2 cellular contexts compared by ENCODE assay signal in the genomic region with DNA sequence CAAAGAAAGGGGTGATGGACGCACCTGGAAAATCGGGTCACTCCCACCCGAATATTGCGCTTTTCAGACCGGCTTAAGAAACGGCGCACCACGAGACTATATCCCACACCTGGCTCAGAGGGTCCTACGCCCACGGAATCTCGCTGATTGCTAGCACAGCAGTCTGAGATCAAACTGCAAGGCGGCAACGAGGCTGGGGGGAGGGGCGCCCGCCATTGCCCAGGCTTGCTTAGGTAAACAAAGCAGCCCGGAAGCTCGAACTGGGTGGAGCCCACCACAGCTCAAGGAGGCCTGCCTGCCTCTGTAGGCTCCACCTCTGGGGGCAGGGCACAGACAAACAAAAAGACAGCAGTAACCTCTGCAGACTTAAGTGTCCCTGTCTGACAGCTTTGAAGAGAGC. TPM values are rescaled to one million over a fixed set of nuclear protein-coding genes. Genes with fewer than 3 reads are reported as not detected.
"Had no signal": no experiment of that assay in that cellular context is flagged by ENCODE, and none has a peak within 500 bp of the region (broad histone marks: within the 10 kb centered on the region; RNA-seq: fewer than 3 reads in every experiment).

No MANE protein-coding gene starts in this region.

RNA-seq across cellular contexts. Expression of a gene that starts 59.1 kb away (rescaled TPM):
- total RNA-seq: naive thymus-derived CD4-positive, alpha-beta T cell; natural killer cell had no signal
- polyA plus RNA-seq: naive thymus-derived CD4-positive, alpha-beta T cell had no signal
